Comparison of ENCODE assay signal across 1 cellular context in genomic region chr3:17046623-17047022, GRCh38.
TF ChIP-seq lines count a peak whose summit lies in the region.

No MANE protein-coding gene starts in this region.

TF ChIP-seq in GM23338, 12 proteins besides CTCF, POLR2A, EP300 and RAD21 (continued from another document):
- TF ChIP-seq ZNF462 (CRISPR knock-in tag; IDR thresholded peaks at IDR 0.05), result no peak
